ENCODE assay signal across 32 cellular contexts in the genomic region with DNA sequence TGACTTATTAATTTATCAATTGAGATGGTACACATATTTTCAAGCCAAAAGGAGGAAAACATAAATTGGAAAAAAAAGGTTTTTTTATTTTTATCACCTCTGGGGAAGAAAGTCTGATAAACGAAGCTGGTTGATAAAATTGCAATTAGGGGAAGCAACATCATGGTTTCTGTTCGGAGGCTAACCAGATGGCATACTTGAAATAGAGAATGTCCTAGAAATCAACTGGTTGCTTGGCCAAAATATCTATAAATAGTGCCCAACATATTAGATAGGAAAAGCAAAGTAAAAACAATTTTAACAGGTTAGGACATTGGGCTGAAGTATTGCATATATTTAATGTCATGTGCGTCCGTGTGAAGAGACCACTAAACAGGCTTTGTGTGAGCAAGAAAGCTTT. TPM values are rescaled to one million over a fixed set of nuclear protein-coding genes. Genes with fewer than 3 reads are reported as not detected.
"Had no signal": no experiment of that assay in that cellular context is flagged by ENCODE, and none has a peak within 500 bp of the region (broad histone marks: within the 10 kb centered on the region; RNA-seq: fewer than 3 reads in every experiment).

No MANE protein-coding gene starts in this region.

- H3K4me3 ChIP-seq: esophagus squamous epithelium, heart right ventricle, lung, mucosa of descending colon, right atrium auricular region, smooth muscle cell, suprapubic skin, transverse colon, upper lobe of right lung, vagina had no signal

- H3K27ac ChIP-seq: esophagus squamous epithelium, heart right ventricle, parathyroid adenoma, right atrium auricular region, suprapubic skin, transverse colon, upper lobe of right lung, vagina had no signal

- H3K4me1 ChIP-seq: esophagus squamous epithelium, parathyroid adenoma, right atrium auricular region, suprapubic skin, transverse colon, upper lobe of right lung, vagina had no signal

- H3K9ac ChIP-seq: parathyroid adenoma had no signal

- H3K36me3 ChIP-seq: esophagus squamous epithelium, right atrium auricular region, suprapubic skin, transverse colon, upper lobe of right lung, vagina had no signal

- H3K9me3 ChIP-seq: esophagus squamous epithelium, heart right ventricle, mucosa of descending colon, right atrium auricular region, transverse colon, upper lobe of right lung, vagina had no signal

- H3K27me3 ChIP-seq: esophagus squamous epithelium, heart right ventricle, right atrium auricular region, suprapubic skin, transverse colon, upper lobe of right lung, vagina had no signal

- ATAC-seq: effector memory CD8-positive, alpha-beta T cell; mucosa of descending colon; natural killer cell treated with Interleukin-12 subunit alpha and Interleukin-12 subunit beta and Interleukin-15 and Interleukin-18, amount 100 ng/mL, for 72 hours; sciatic nerve; stimulated activated naive CD8-positive, alpha-beta T cell treated with anti-CD3 and anti-CD28 coated beads, Interleukin-15, amount 100 ng/mL, for 72 hours; upper lobe of right lung had no signal

- DNase-seq: cortex of kidney; effector memory CD8-positive, alpha-beta T cell; erythroblast; esophagus squamous epithelium; foreskin melanocyte; glutamatergic neuron; heart right ventricle; hippocampal formation; kidney; mucosa of descending colon; naive B cell; stimulated activated CD4-positive, alpha-beta T cell treated with anti-CD3 and anti-CD28 coated beads, Interleukin-12 subunit alpha, Interleukin-12 subunit beta, amount 100 ng/mL, for 4 hours; stimulated activated CD4-positive, alpha-beta T cell treated with anti-CD3 and anti-CD28 coated beads, Interleukin-1b, Interleukin-23, amount 100 ng/mL, for 48 hours; stimulated activated CD4-positive, alpha-beta T cell treated with anti-CD3 and anti-CD28 coated beads, Interleukin-4, amount 100 ng/mL, for 1 hour; stimulated activated CD8-positive, alpha-beta memory T cell treated with anti-CD3 and anti-CD28 coated beads, Interleukin-4, amount 100 ng/mL, for 48 hours; stimulated activated naive CD4-positive, alpha-beta T cell; stimulated activated naive CD8-positive, alpha-beta T cell treated with anti-CD3 and anti-CD28 coated beads, Interleukin-15, amount 100 ng/mL, for 72 hours; transverse colon; upper lobe of right lung had no signal

RNA-seq across cellular contexts. Expression of a gene that starts 14.3 kb away (rescaled TPM):
- total RNA-seq: mesothelial cell of epicardium, osteoblast, progenitor cell of endocrine pancreas, smooth muscle cell, suprapubic skin had no signal

RNA-seq across cellular contexts. Expression of a gene that starts 24.4 kb away (rescaled TPM):
- total RNA-seq: dermis microvascular lymphatic vessel endothelial cell; esophagus squamous epithelium; mesothelial cell of epicardium; natural killer cell treated with Interleukin-12 subunit alpha and Interleukin-12 subunit beta and Interleukin-15 and Interleukin-18, amount 100 ng/mL, for 72 hours; neural crest cell; osteoblast; right atrium auricular region; sciatic nerve; smooth muscle cell; transverse colon; vagina had no signal
